13 cellular contexts compared by ENCODE assay signal in genomic region chr2:231686192-231687100, GRCh38. TPM values are rescaled to one million over a fixed set of nuclear protein-coding genes. Genes with fewer than 3 reads are reported as not detected.
A peak's percentile ranks its signal among the peaks of the same experiment; 100 is the strongest.
DNase-seq lines count a peak whose midpoint lies in the region; ATAC-seq, FAIRE-seq and TF ChIP-seq lines count a peak whose summit lies in the region.
"Had no signal": no experiment of that assay in that cellular context is flagged by ENCODE, and none has a peak within 500 bp of the region (broad histone marks: within the 10 kb centered on the region; RNA-seq: fewer than 3 reads in every experiment).

No MANE protein-coding gene starts in this region.

- H3K36me3 Mint-ChIP-seq in IgD-negative memory B cell (no peaks in the 10 kb centered on the region), neural progenitor cell (no peaks in the 10 kb centered on the region)
- H3K36me3 Mint-ChIP-seq: activated naive CD4-positive, alpha-beta T cell treated with anti-CD3 and anti-CD28 coated beads, Interleukin-2, amount 50 U/mL, for 24 hours; naive thymus-derived CD8-positive, alpha-beta T cell had no signal

- H3K9me3 ChIP-seq in BLaER1 treated with 17β-estradiol and CSF1 and Interleukin-3, amounts not matched to agents 10 nM and 100 nM (replicated peaks in 1 of 11), result no peaks in the 10 kb centered on the region
- H3K9me3 ChIP-seq in K562 (replicated peaks; ENCODE audit: control insufficient read depth, insufficient read depth, low read depth, low read length), result no peaks in the 10 kb centered on the region
- no peaks in the 10 kb centered on the region for H3K9me3 ChIP-seq in neural progenitor cell (ENCODE audit: low read depth)
- H3K9me3 ChIP-seq: lower lobe of right lung, transverse colon had no signal

- peak overlapping the region in 8 of 11 experiments; percentile 67 to 98 (median 96); a peak in 17 of 22 replicates for H3K9ac ChIP-seq in BLaER1 treated with 17β-estradiol and CSF1 and Interleukin-3, amounts not matched to agents 10 nM and 100 nM
- H3K9ac ChIP-seq in K562 (ENCODE audit: insufficient read depth in 1 of 2, low read depth in 2 of 2, low read length in 2 of 2), result 0 out of 4 replicates have a peak overlapping the region, but pooled peaks of 1 of the 2 experiments have one; percentile 1
- no peak overlapping the region for H3K9ac ChIP-seq in neural progenitor cell

- WGBS in K562 (ENCODE audit: insufficient coverage, low coverage, missing lambda C conversion rate), result 46% methylated on average over 4 of the region's 11 CpGs

- ATAC-seq in K562 (no peak), GM19463 (IDR thresholded peaks at IDR 0.05; ENCODE audit: unreplicated experiment) (no peak), GM21717 (IDR thresholded peaks at IDR 0.05; ENCODE audit: unreplicated experiment) (no peak)

- peaks cover 0 to 15% (median 10%) of the 10 kb centered on the region in 3 donors for H3K4me1 Mint-ChIP-seq in IgD-negative memory B cell
- peaks cover 53% of the 10 kb centered on the region for H3K4me1 Mint-ChIP-seq in neural progenitor cell

- DNase-seq in K562 (ENCODE audit: extremely low read depth in 1 of 4, low spot score in 3 of 4) (no peak), neural progenitor cell (ENCODE audit: low spot score) (peak; percentile 6), HuH-7 (ENCODE audit: low spot score) (no peak), GM03348 (ENCODE audit: low spot score) (no peak)

- H3K27ac Mint-ChIP-seq in IgD-negative memory B cell (peak overlapping the region in 1 of 3 donors; percentile 0), neural progenitor cell (peak overlapping the region; percentile 86)
- H3K27ac Mint-ChIP-seq: activated naive CD4-positive, alpha-beta T cell treated with anti-CD3 and anti-CD28 coated beads, Interleukin-2, amount 50 U/mL, for 24 hours had no signal

- no peak for TF ChIP-seq RAD21 in K562 (CRISPR knock-in tag; conservative IDR thresholded peaks at IDR 0.05 in 1 of 2, IDR thresholded peaks at IDR 0.05 in 1 of 2)

- no peaks in the 10 kb centered on the region for H3K9me1 ChIP-seq in K562 (ENCODE audit: control insufficient read depth, insufficient read depth, low read length)

- no TSS peak for BruUV-seq in K562 (replicated peaks; lab: Mats Ljungman, UMichigan)

- H3K27me3 Mint-ChIP-seq in IgD-negative memory B cell (peaks cover 2% of the 10 kb centered on the region), neural progenitor cell (ENCODE audit: insufficient read depth, low read depth) (peaks cover 16% of the 10 kb centered on the region)

- TF ChIP-seq CTCF in K562 (IDR thresholded peaks at IDR 0.05 in 2 of 3, conservative IDR thresholded peaks at IDR 0.05 in 1 of 3; ENCODE audit: insufficient read depth in 2 of 3, low read depth in 1 of 3, low read length in 3 of 3) (no peak), neural progenitor cell (IDR thresholded peaks at IDR 0.05) (no peak)

- peak overlapping the region in 9 of 11 experiments; percentile 35 to 100 (median 98); a peak in 17 of 22 replicates for H3K27ac ChIP-seq in BLaER1 treated with 17β-estradiol and CSF1 and Interleukin-3, amounts not matched to agents 10 nM and 100 nM
- H3K27ac ChIP-seq in K562 (ENCODE audit: extremely low read depth, low read depth, low read length), result no peak overlapping the region
- H3K27ac ChIP-seq in neural progenitor cell, result no peak overlapping the region
- H3K27ac ChIP-seq: lower lobe of right lung, transverse colon had no signal

- H3K4me2 ChIP-seq in BLaER1 treated with 17β-estradiol and CSF1 and Interleukin-3, amounts not matched to agents 10 nM and 100 nM, result peak overlapping the region; percentile 59 to 100 (median 87)
- H3K4me2 ChIP-seq in K562 (ENCODE audit: insufficient read depth, low read length), result no peak overlapping the region
- peak overlapping the region; percentile 78 for H3K4me2 ChIP-seq in neural progenitor cell

- no peak for FAIRE-seq in K562 (lab: Jason Lieb, UNC)

- peak overlapping the region in 3 of 4 donors; percentile 24 to 35 (median 34) for H3K4me3 Mint-ChIP-seq in IgD-negative memory B cell
- peak overlapping the region; percentile 70 for H3K4me3 Mint-ChIP-seq in neural progenitor cell
- H3K4me3 Mint-ChIP-seq: activated naive CD4-positive, alpha-beta T cell treated with anti-CD3 and anti-CD28 coated beads, Interleukin-2, amount 50 U/mL, for 24 hours; naive thymus-derived CD8-positive, alpha-beta T cell had no signal

- in situ Hi-C loops in K562 (cut with MboI), result no loop called here

- H3K27me3 ChIP-seq in BLaER1 treated with 17β-estradiol and CSF1 and Interleukin-3, amounts not matched to agents 10 nM and 100 nM, result no peaks in the 10 kb centered on the region
- H3K27me3 ChIP-seq in K562 (ENCODE audit: control insufficient read depth in 2 of 2, insufficient read depth in 2 of 2, low read length in 2 of 2), result peaks cover 0 to 2% of the 10 kb centered on the region in 2 experiments; a peak in 3 of 5 replicates
- no peaks in the 10 kb centered on the region for H3K27me3 ChIP-seq in neural progenitor cell
- H3K27me3 ChIP-seq: cardiac muscle cell, transverse colon had no signal

- CTCF ChIA-PET in K562 (lab: Yijun Ruan, JAX; ENCODE audit: low intra/inter-chr PET ratio), result no interaction called here

- H2AFZ ChIP-seq in K562 (ENCODE audit: low read depth, low read length), result peak overlapping the region; percentile 95
- peak overlapping the region; percentile 68 for H2AFZ ChIP-seq in neural progenitor cell (replicated peaks)

- no peaks in the 10 kb centered on the region for H3K36me3 ChIP-seq in BLaER1 treated with 17β-estradiol and CSF1 and Interleukin-3, amounts not matched to agents 10 nM and 100 nM
- H3K36me3 ChIP-seq in K562 (ENCODE audit: control insufficient read depth, insufficient read depth, low read length) (no peaks in the 10 kb centered on the region), neural progenitor cell (no peaks in the 10 kb centered on the region)
- H3K36me3 ChIP-seq: cardiac muscle cell, lower lobe of right lung, transverse colon had no signal

- no peaks in the 10 kb centered on the region for H4K20me1 ChIP-seq in BLaER1 treated with 17β-estradiol and CSF1 and Interleukin-3, amounts not matched to agents 10 nM and 100 nM
- H4K20me1 ChIP-seq in K562 (replicated peaks; ENCODE audit: control insufficient read depth, insufficient read depth, low read length), result no peaks in the 10 kb centered on the region
- H4K20me1 ChIP-seq in neural progenitor cell (ENCODE audit: low read depth), result no peaks in the 10 kb centered on the region

- no peak for TF ChIP-seq POLR2A in K562 (conservative IDR thresholded peaks at IDR 0.05)

- POLR2A ChIA-PET in K562 (lab: Yijun Ruan, JAX), result interaction anchor here (9.5 kb wide), 1 partner anchor 20 kb away, joined by 90 read pairs; the partner anchor contains the start of gene PTMA

- H3K4me3 ChIP-seq in BLaER1 treated with 17β-estradiol and CSF1 and Interleukin-3, amounts not matched to agents 10 nM and 100 nM, result peak overlapping the region in 7 of 10 experiments; percentile 19 to 59 (median 52); a peak in 12 of 20 replicates
- H3K4me3 ChIP-seq in K562 (no peak overlapping the region), neural progenitor cell (peak overlapping the region; percentile 40)
- H3K4me3 ChIP-seq: lower lobe of right lung, transverse colon had no signal

- H3F3A ChIP-seq in neural progenitor cell (ENCODE audit: low read depth), result peaks cover 31% of the 10 kb centered on the region

- intact Hi-C loops in K562 (cut with micrococcal nuclease), result loop anchor here (1.0 kb wide), 1 partner anchor 21 kb away; no protein-coding TSS in a partner anchor

- H3K9me3 Mint-ChIP-seq in IgD-negative memory B cell (no peaks in the 10 kb centered on the region), neural progenitor cell (no peaks in the 10 kb centered on the region)
- H3K9me3 Mint-ChIP-seq: activated naive CD4-positive, alpha-beta T cell treated with anti-CD3 and anti-CD28 coated beads, Interleukin-2, amount 50 U/mL, for 24 hours; naive thymus-derived CD8-positive, alpha-beta T cell had no signal

- H3K4me1 ChIP-seq in BLaER1 treated with 17β-estradiol and CSF1 and Interleukin-3, amounts not matched to agents 10 nM and 100 nM, result peaks cover 61 to 89% (median 79%) of the 10 kb centered on the region in 10 experiments
- H3K4me1 ChIP-seq in K562 (replicated peaks in 1 of 2; ENCODE audit: control insufficient read depth in 2 of 2, insufficient read depth in 2 of 2, low read length in 2 of 2) (peaks cover 2 to 22% of the 10 kb centered on the region in 2 experiments; a peak in 2 of 5 replicates), neural progenitor cell (peaks cover 31% of the 10 kb centered on the region)

- H3K79me2 ChIP-seq in K562 (ENCODE audit: control insufficient read depth, insufficient read depth, low read length) (no peaks in the 10 kb centered on the region), neural progenitor cell (ENCODE audit: low read depth) (peaks cover 14% of the 10 kb centered on the region)

- no peak for TF ChIP-seq EP300 in K562 (IDR thresholded peaks at IDR 0.05; ENCODE audit: low read length)

TF ChIP-seq in K562, 482 proteins besides CTCF, POLR2A, EP300 and RAD21 (continues in another document):
- peak; percentile 78 for TF ChIP-seq ZFP36 (IDR thresholded peaks at IDR 0.05; ENCODE audit: low read depth, low read length, partially characterized antibody)

RNA-seq across cellular contexts. Expression of gene PTMA, which starts 21.9 kb away (rescaled TPM):
- 2,664 TPM for polyA plus RNA-seq in IgD-negative memory B cell
- 105 and 138 TPM in 2 replicates for total RNA-seq in K562 (2011; cell fraction: chromatin; rRNA removed; ENCODE audit: low replicate concordance)
- total RNA-seq in K562 (2011; cell fraction: nucleolus; rRNA removed), result 82.0 and 91.6 TPM in 2 replicates
- 112 and 117 TPM in 2 replicates for total RNA-seq in K562 (2011; cell fraction: nucleoplasm; rRNA removed)
- 1,354 and 1,439 TPM in 2 replicates for total RNA-seq in K562 (2014; rRNA removed)
- 1,578 and 1,698 TPM in 2 replicates for total RNA-seq in K562 (2014; rRNA removed; fragmentation: Illumina TruSeq; extraction: Trizol)
- 1,925 and 1,943 TPM in 2 replicates for total RNA-seq in K562 (2015; rRNA removed; fragmentation: Illumina TruSeq; extraction: Trizol)
- 1,166 and 1,193 TPM in 2 replicates for total RNA-seq in K562 (2021)
- 323 and 429 TPM in 2 replicates for polyA plus RNA-seq in K562 (2011; rRNA removed)
- 269 and 283 TPM in 2 replicates for polyA plus RNA-seq in K562 (2011; cell fraction: cytosol; rRNA removed)
- 236 and 242 TPM in 2 replicates for polyA plus RNA-seq in K562 (2011; cell fraction: nucleus; rRNA removed)
- 643 and 1,309 TPM in 2 replicates for polyA plus RNA-seq in K562 (2012)
- 2,277 and 2,322 TPM in 2 replicates for polyA plus RNA-seq in K562 (2014; fragmentation: Illumina TruSeq; extraction: Trizol)
- 1,000 to 10,000 TPM; 1,265 to 1,905 TPM for polyA plus RNA-seq in K562 (2014; fragmentation: Nextera tagmentation; extraction: Ambion mirVana)
- 1,557 and 1,903 TPM in 2 replicates for polyA plus RNA-seq in K562 (2014; rRNA removed)
- 500 and 593 TPM in 2 replicates for polyA minus RNA-seq in K562 (2011; rRNA and poly(A)+ RNA removed)
- 402 and 486 TPM in 2 replicates for polyA minus RNA-seq in K562 (2011; cell fraction: cytosol; rRNA and poly(A)+ RNA removed)
- polyA minus RNA-seq in K562 (2011; cell fraction: nucleus; rRNA and poly(A)+ RNA removed), result 80.0 and 144 TPM in 2 replicates
- 1,850 and 2,102 TPM in 2 replicates for total RNA-seq in neural progenitor cell (ENCODE audit: low replicate concordance)

Comparison
In these comparisons a context has a peak if more than half of its experiments do, and no peak if none do; other contexts are left out.
1. H3K27ac ChIP-seq: peak in BLaER1 treated with 17β-estradiol and CSF1 and Interleukin-3, amounts not matched to agents 10 nM and 100 nM (9 of 11); none in K562 (single experiment) and neural progenitor cell (single experiment).